Comparison of ENCODE assay signal across 8 cellular contexts in genomic region chr11:124876818-124877630, GRCh38. TPM values are rescaled to one million over a fixed set of nuclear protein-coding genes. Genes with fewer than 3 reads are reported as not detected.
DNase-seq lines count a peak whose midpoint lies in the region; TF ChIP-seq lines count a peak whose summit lies in the region.

No MANE protein-coding gene starts in this region.

- no peaks in the 10 kb centered on the region for H3K36me3 ChIP-seq in SU-DHL-6 (ENCODE audit: low read length)
- no peaks in the 10 kb centered on the region for H3K36me3 ChIP-seq in rectal smooth muscle tissue (ENCODE audit: control insufficient read depth, insufficient read depth, low read length)

- peak overlapping the region; percentile 81 for H2AFZ ChIP-seq in SU-DHL-6 (ENCODE audit: low read depth, low read length, severe bottlenecking)

- no peaks in the 10 kb centered on the region for H3F3A ChIP-seq in SU-DHL-6 (ENCODE audit: insufficient read depth)

- H3K9me3 ChIP-seq in SU-DHL-6 (ENCODE audit: insufficient read depth, low read length) = no peaks in the 10 kb centered on the region

- no peaks in the 10 kb centered on the region for H3K4me1 ChIP-seq in rectal smooth muscle tissue (ENCODE audit: control insufficient read depth, insufficient read depth, low read length)

- H3K27ac ChIP-seq in SU-DHL-6 (ENCODE audit: low read depth, low read length) = no peak overlapping the region
- peak overlapping the region; percentile 89 for H3K27ac ChIP-seq in rectal smooth muscle tissue (ENCODE audit: low read depth, low read length)

- peak overlapping the region; percentile 69 for H3K4me2 ChIP-seq in SU-DHL-6 (ENCODE audit: low read depth, low read length, poor library complexity, severe bottlenecking)

- no peaks in the 10 kb centered on the region for H4K20me1 ChIP-seq in SU-DHL-6 (ENCODE audit: low read depth, low read length)

- no peaks in the 10 kb centered on the region for H3K79me2 ChIP-seq in SU-DHL-6 (ENCODE audit: insufficient read depth, low read length)

- H3K4me3 ChIP-seq in GM12864 (ENCODE audit: low read depth, low read length) (peak overlapping the region; percentile 71), SU-DHL-6 (ENCODE audit: insufficient read depth, low read length, poor library complexity, severe bottlenecking) (peak overlapping the region; percentile 55), fibroblast of villous mesenchyme (ENCODE audit: low read depth, low read length) (peak overlapping the region; percentile 71), rectal smooth muscle tissue (ENCODE audit: low read length) (peak overlapping the region; percentile 71)

- H3K9me2 ChIP-seq in SU-DHL-6 (replicated peaks; ENCODE audit: insufficient read depth, low read length) = no peaks in the 10 kb centered on the region

- no peak for DNase-seq in GM12864 (ENCODE audit: low read depth)
- DNase-seq in fibroblast of villous mesenchyme (ENCODE audit: low read depth) = no peak
- no peak for DNase-seq in mucosa of gallbladder (ENCODE audit: low spot score)
- DNase-seq in dermis blood vessel endothelial cell = no peak
- DNase-seq in effector CD8-positive, alpha-beta T cell (lab: John Stamatoyannopoulos, UW) = no peak
- no peak for DNase-seq in RKO (ENCODE audit: low spot score)

- H3K27me3 ChIP-seq in SU-DHL-6 (ENCODE audit: low read length) (no peaks in the 10 kb centered on the region), rectal smooth muscle tissue (ENCODE audit: control insufficient read depth, insufficient read depth, low read length) (peaks cover 8% of the 10 kb centered on the region)

- TF ChIP-seq CTCF in GM12864 (IDR thresholded peaks at IDR 0.05; ENCODE audit: low read depth, low read length, missing control alignments) = no peak
- no peak for TF ChIP-seq CTCF in SU-DHL-6 (IDR thresholded peaks at IDR 0.05; ENCODE audit: insufficient read depth, low read length, poor library complexity, severe bottlenecking)
- no peak for TF ChIP-seq CTCF in fibroblast of villous mesenchyme (IDR thresholded peaks at IDR 0.05; ENCODE audit: insufficient read depth, low read depth, low read length)

- H3K9ac ChIP-seq in SU-DHL-6 (ENCODE audit: low read length) = no peak overlapping the region; the same call in 1 of the 2 replicates
- H3K9ac ChIP-seq in rectal smooth muscle tissue (ENCODE audit: low read length) = no peak overlapping the region

RNA-seq across cellular contexts. Expression of gene ROBO3, which starts 11.8 kb away (rescaled TPM):
- 6.5 and 18.7 TPM in 2 replicates for total RNA-seq in fibroblast of villous mesenchyme
- 12.9 TPM for total RNA-seq in mucosa of gallbladder
- total RNA-seq in dermis blood vessel endothelial cell = 8.8 and 17.2 TPM in 2 replicates

RNA-seq across cellular contexts. Expression of gene ROBO4, which starts 20.6 kb away (rescaled TPM):
- total RNA-seq in fibroblast of villous mesenchyme (under 0.01 and 0.86 TPM in 2 replicates), mucosa of gallbladder (13.8 TPM), dermis blood vessel endothelial cell (521 and 692 TPM in 2 replicates)

RNA-seq across cellular contexts. Expression of gene HEPN1, which starts 42.0 kb away (rescaled TPM):
- total RNA-seq in fibroblast of villous mesenchyme = not detected in 2 replicates
- not detected for total RNA-seq in mucosa of gallbladder
- not detected in 2 replicates for total RNA-seq in dermis blood vessel endothelial cell

RNA-seq across cellular contexts. Expression of gene HEPACAM, which starts 58.8 kb away (rescaled TPM):
- total RNA-seq in fibroblast of villous mesenchyme (under 0.01 and 0.86 TPM in 2 replicates), mucosa of gallbladder (0.37 TPM), dermis blood vessel endothelial cell (under 0.01 TPM in 1 of 2 replicates, not detected in the other)

Comparison
In these comparisons a context has a peak if more than half of its experiments do, and no peak if none do; other contexts are left out.
1. RNA of gene ROBO4, which starts 20.6 kb away (total RNA-seq): 521 to 692 TPM in dermis blood vessel endothelial cell; 13.8 TPM in mucosa of gallbladder (single experiment) and under 0.01 to 0.86 TPM in fibroblast of villous mesenchyme; every median in the first group is over 10 times any median in the second.
2. Peak in every context shown above with its lines, with median percentiles within 50 percentile points of each other: H3K4me3 ChIP-seq.